In genomic region chr12:110048242-110049027, GRCh38 we compare ENCODE assay signal across 8 cellular contexts. TPM values are rescaled to one million over a fixed set of nuclear protein-coding genes. Genes with fewer than 3 reads are reported as not detected.
A peak's percentile ranks its signal among the peaks of the same experiment; 100 is the strongest.
DNase-seq lines count a peak whose midpoint lies in the region; ATAC-seq and TF ChIP-seq lines count a peak whose summit lies in the region.

Gene C12orf76, minus strand, starts transcription at chr12:110048522. Its CDS starts 27 bp downstream, at chr12:110048495.

- ATAC-seq in HG03432 (IDR thresholded peaks at IDR 0.05; ENCODE audit: unreplicated experiment) = peak; percentile 99

- H3K4me1 Mint-ChIP-seq in chondrocyte (ENCODE audit: low read depth) = peaks cover 24% of the 10 kb centered on the region

- TF ChIP-seq CTCF in chondrocyte (IDR thresholded peaks at IDR 0.05) = peak; percentile 38

- H3K4me3 Mint-ChIP-seq in chondrocyte (ENCODE audit: unreplicated experiment) = peak within 1 kb of the TSS; percentile 79

- peak within 1 kb of the TSS; percentile 94 for H3K27ac Mint-ChIP-seq in chondrocyte (ENCODE audit: unreplicated experiment)

- TF ChIP-seq POLR2A in GM19099 (IDR thresholded peaks at IDR 0.05; ENCODE audit: extremely low read depth, insufficient read length, low read depth) = peak; percentile 82

- H3K9me3 Mint-ChIP-seq in chondrocyte (ENCODE audit: low read depth) = no peaks in the 10 kb centered on the region

- DNase-seq in AG20443 (ENCODE audit: low spot score) (peak; percentile 96), NCI-H510A (lab: John Stamatoyannopoulos, UW) (peak; percentile 95), chondrocyte (ENCODE audit: low spot score) (peak; percentile 95), kidney glomerular epithelial cell (lab: John Stamatoyannopoulos, UW) (peak; percentile 96)
- DNase-seq in activated CD4-positive, alpha-beta T cell treated with anti-CD3 and anti-CD28 coated beads for 1 hour = peak; percentile 85
- peak; percentile 70 to 73 for DNase-seq in stimulated activated CD4-positive, alpha-beta T cell treated with anti-CD3 and anti-CD28 coated beads, Interleukin-1b, Interleukin-23, amount 100 ng/mL, for 1 hour (ENCODE audit: low read depth in 2 of 2)

- H3K36me3 Mint-ChIP-seq in chondrocyte (ENCODE audit: low read depth) = no peaks in the 10 kb centered on the region

- H3K27me3 Mint-ChIP-seq in chondrocyte (ENCODE audit: low read depth) = no peaks in the 10 kb centered on the region

RNA-seq across cellular contexts. Expression of gene C12orf76, which starts in this region (rescaled TPM):
- total RNA-seq in chondrocyte = 7.2 to 9.9 TPM (median 8.2 TPM) in 3 replicates

Comparison
In these comparisons a context has a peak if more than half of its experiments do, and no peak if none do; other contexts are left out.
1. Peak in every context shown above with its lines: DNase-seq and ATAC-seq.